In the genomic region with DNA sequence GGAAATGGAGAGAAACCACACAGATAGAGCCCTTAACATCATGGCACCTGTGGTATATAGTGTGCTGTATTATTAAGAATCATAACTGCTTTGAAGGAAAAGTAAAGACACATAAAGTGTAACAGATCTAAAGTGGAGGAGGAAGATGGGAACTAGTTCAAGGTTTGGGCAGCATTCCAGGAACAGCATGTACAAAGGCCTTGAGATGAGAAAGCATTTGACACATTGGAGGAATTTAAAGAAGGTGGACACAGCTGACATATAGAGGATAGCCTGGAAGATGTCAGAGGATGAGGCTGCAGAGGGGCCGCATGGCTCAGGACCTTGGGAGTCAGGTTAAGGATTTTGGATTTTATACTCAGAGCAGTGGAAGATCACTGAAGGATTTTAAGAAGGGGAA, we compare ENCODE assay signal across 29 cellular contexts. TPM values are rescaled to one million over a fixed set of nuclear protein-coding genes. Genes with fewer than 3 reads are reported as not detected.
DNase-seq lines count a peak whose midpoint lies in the region; ATAC-seq and TF ChIP-seq lines count a peak whose summit lies in the region.
"Had no signal": no experiment of that assay in that cellular context is flagged by ENCODE, and none has a peak within 500 bp of the region (broad histone marks: within the 10 kb centered on the region; RNA-seq: fewer than 3 reads in every experiment).

No MANE protein-coding gene starts in this region.

- H3K27ac ChIP-seq in transverse colon: peak overlapping the region in 1 of 4 donors; percentile 35
- H3K27ac ChIP-seq in uterus: peak overlapping the region in 1 of 2 donors; percentile 80

- no peaks in the 10 kb centered on the region for H3K27me3 Mint-ChIP-seq in osteocyte (ENCODE audit: unreplicated experiment)
- H3K27me3 Mint-ChIP-seq: activated naive CD8-positive, alpha-beta T cell treated with anti-CD3 and anti-CD28 coated beads for 36 hours; naive B cell had no signal

- H3K9me3 ChIP-seq in transverse colon (no peaks in the 10 kb centered on the region), uterus (no peaks in the 10 kb centered on the region)

- intact Hi-C loops in transverse colon (cut with DNase I; ENCODE audit: low total_unique reads) (no loop called here), uterus (cut with DNase I; ENCODE audit: low total_unique reads) (no loop called here)

- ATAC-seq in esophagus mucosa: no peak
- ATAC-seq: left lobe of liver had no signal

- H3K4me3 Mint-ChIP-seq in osteocyte (ENCODE audit: unreplicated experiment): no peak overlapping the region
- H3K4me3 Mint-ChIP-seq: activated naive CD8-positive, alpha-beta T cell treated with anti-CD3 and anti-CD28 coated beads for 36 hours; naive B cell had no signal

- TF ChIP-seq POLR2A in transverse colon (IDR thresholded peaks at IDR 0.05) (no peak), uterus (IDR thresholded peaks at IDR 0.05) (no peak)

- H3K27ac Mint-ChIP-seq in osteocyte (ENCODE audit: unreplicated experiment): peak overlapping the region; percentile 56
- H3K27ac Mint-ChIP-seq: activated naive CD8-positive, alpha-beta T cell treated with anti-CD3 and anti-CD28 coated beads for 36 hours; naive B cell had no signal

- DNase-seq in astrocyte of the hippocampus (ENCODE audit: low read depth, low spot score) (peak; percentile 12), fibroblast of the conjunctiva (ENCODE audit: low read depth) (peak; percentile 47), osteocyte (ENCODE audit: extremely low spot score, unreplicated experiment) (no peak), transverse colon (no peak), uterus (no peak)
- DNase-seq in stimulated activated CD4-positive, alpha-beta T cell treated with anti-CD3 and anti-CD28 coated beads, Interleukin-12 subunit alpha, Interleukin-12 subunit beta, amount 100 ng/mL, for 4 hours: no peak
- DNase-seq: activated CD4-positive, alpha-beta T cell treated with anti-CD3 and anti-CD28 coated beads for 4 hours; activated effector memory CD4-positive, alpha-beta T cell treated with anti-CD3 and anti-CD28 coated beads, Interleukin-2, amount 50 U/mL, for 16 hours; activated naive CD8-positive, alpha-beta T cell treated with anti-CD3 and anti-CD28 coated beads for 36 hours; activated T-cell treated with anti-CD3 and anti-CD28 coated beads, Interleukin-2, amount 50 U/mL, for 1 hour; Calu3; cerebellar nuclear complex; DND-41; foreskin melanocyte; Kasumi-1; naive B cell; NCI-H1092; NCI-H187 treated with DMSO at 0.1 percent for 48 hours; NCI-H524 treated with DMSO at 0.1 percent for 48 hours; SHP77; stimulated activated CD4-positive, alpha-beta T cell treated with anti-CD3 and anti-CD28 coated beads, Interleukin-4, amount 100 ng/mL, for 1 hour; substantia nigra had no signal

- peak; percentile 63 for TF ChIP-seq EP300 in transverse colon (IDR thresholded peaks at IDR 0.05; ENCODE audit: low read depth)

- no peak for TF ChIP-seq CTCF in osteocyte (IDR thresholded peaks at IDR 0.05)
- no peak for TF ChIP-seq CTCF in transverse colon (IDR thresholded peaks at IDR 0.05)
- no peak for TF ChIP-seq CTCF in uterus (IDR thresholded peaks at IDR 0.05)

- H3K36me3 ChIP-seq in transverse colon (no peaks in the 10 kb centered on the region), uterus (no peaks in the 10 kb centered on the region)

- H3K4me1 ChIP-seq in transverse colon (peaks cover 5 to 20% (median 16%) of the 10 kb centered on the region in 4 donors), uterus (no peaks in the 10 kb centered on the region)

- H3K4me1 Mint-ChIP-seq in osteocyte (ENCODE audit: unreplicated experiment): peaks cover 61% of the 10 kb centered on the region
- H3K4me1 Mint-ChIP-seq: activated naive CD8-positive, alpha-beta T cell treated with anti-CD3 and anti-CD28 coated beads for 36 hours; naive B cell had no signal

- H3K4me3 ChIP-seq in transverse colon (no peak overlapping the region), uterus (no peak overlapping the region)

- no peaks in the 10 kb centered on the region for H3K9me3 Mint-ChIP-seq in osteocyte (ENCODE audit: unreplicated experiment)

- 43 to 75% methylated on average over 1 of the region's 1 CpG for WGBS in transverse colon (ENCODE audit: low coverage in 1 of 2), 2 donors

- in situ Hi-C loops in transverse colon (cut with MboI; ENCODE audit: low pct_ligation_motif_present in 1 of 4, low pct_unique_long_range_greater_than_20kb in 1 of 4, low sequenced_read_pairs in 3 of 4): no loop called here

- no peaks in the 10 kb centered on the region for H3K36me3 Mint-ChIP-seq in osteocyte (ENCODE audit: unreplicated experiment)
- H3K36me3 Mint-ChIP-seq: activated naive CD8-positive, alpha-beta T cell treated with anti-CD3 and anti-CD28 coated beads for 36 hours; naive B cell had no signal

- H3K27me3 ChIP-seq in transverse colon (no peaks in the 10 kb centered on the region), uterus (no peaks in the 10 kb centered on the region)

RNA-seq across cellular contexts. Expression of gene LRTM1, which starts 39.0 kb away (rescaled TPM):
- total RNA-seq in osteocyte: not detected in 2 replicates
- not detected for total RNA-seq in transverse colon
- total RNA-seq in esophagus mucosa: not detected
- total RNA-seq in uterus: not detected
- total RNA-seq: activated CD8-positive, alpha-beta memory T cell treated with anti-CD3 and anti-CD28 coated beads for 36 hours; activated naive CD8-positive, alpha-beta T cell treated with anti-CD3 and anti-CD28 coated beads for 36 hours; Calu3; endothelial cell of umbilical vein; left lobe of liver; mesenteric fat pad; occipital lobe; T-helper 2 cell treated with Interferon-gamma antibody and Interleukin-4, amounts not matched to agents 100 ng/mL and 5 ng/mL, for 36 hours had no signal

Comparison
In these comparisons a context has a peak if more than half of its experiments do, and no peak if none do; other contexts are left out.
1. DNase-seq: peak in astrocyte of the hippocampus (single experiment) and fibroblast of the conjunctiva (single experiment); none in osteocyte (single experiment), transverse colon (single experiment), uterus (0 of 2) and stimulated activated CD4-positive, alpha-beta T cell treated with anti-CD3 and anti-CD28 coated beads, Interleukin-12 subunit alpha, Interleukin-12 subunit beta, amount 100 ng/mL, for 4 hours (single experiment).